In the genomic region with DNA sequence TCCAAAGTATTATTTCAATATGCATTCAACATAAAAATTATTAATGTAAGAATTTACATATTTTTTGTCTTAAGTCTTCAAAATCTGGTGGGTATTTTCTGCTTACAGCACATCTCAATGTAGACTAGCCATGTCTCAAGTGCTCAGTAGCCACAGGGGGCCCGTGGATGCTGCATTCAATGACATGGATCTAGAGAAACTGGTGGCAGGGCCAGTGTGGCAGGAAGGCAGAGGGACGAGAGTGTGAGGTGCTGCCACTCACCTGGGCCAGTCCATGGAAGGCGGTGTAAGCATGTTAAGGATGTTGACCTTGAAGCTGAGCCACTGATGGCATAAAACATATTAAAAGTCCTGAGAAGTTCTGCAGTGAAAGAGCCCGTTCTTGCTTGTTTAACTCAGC, we compare ENCODE assay signal across 8 cellular contexts. TPM values are rescaled to one million over a fixed set of nuclear protein-coding genes. Genes with fewer than 3 reads are reported as not detected.
"Had no signal": no experiment of that assay in that cellular context is flagged by ENCODE, and none has a peak within 500 bp of the region (broad histone marks: within the 10 kb centered on the region; RNA-seq: fewer than 3 reads in every experiment).

No MANE protein-coding gene starts in this region.

- ATAC-seq: GM23338, HCT116, K562 had no signal

- H2AFZ ChIP-seq: GM23338 had no signal

- FAIRE-seq: HTR-8/SVneo, K562 had no signal

- DNase-seq: H7, HFFc6, IMR-90 had no signal

- H3K36me3 ChIP-seq: HAP-1 had no signal

- H3K4me2 ChIP-seq: GM23338 had no signal

- H3K4me3 ChIP-seq: GM23338, HAP-1, K562 had no signal

RNA-seq across cellular contexts. Expression of gene LIPG, which starts 6.2 kb away (rescaled TPM):
- total RNA-seq: HFFc6 had no signal
